ENCODE assay signal across 20 cellular contexts in genomic region chr21:42130447-42130846, GRCh38. TPM values are rescaled to one million over a fixed set of nuclear protein-coding genes. Genes with fewer than 3 reads are reported as not detected.
DNase-seq lines count a peak whose midpoint lies in the region; ATAC-seq, FAIRE-seq and TF ChIP-seq lines count a peak whose summit lies in the region.
"Had no signal": no experiment of that assay in that cellular context is flagged by ENCODE, and none has a peak within 500 bp of the region (broad histone marks: within the 10 kb centered on the region; RNA-seq: fewer than 3 reads in every experiment).

No MANE protein-coding gene starts in this region.

- 61% methylated on average over 6 of the region's 6 CpGs for WGBS in A549 (ENCODE audit: missing lambda C conversion rate)
- 80% methylated on average over 1 of the region's 6 CpGs; no CpG with 5 or more reads in 1 of the 2 experiments for WGBS in IMR-90 (ENCODE audit: extremely low coverage in 2 of 2, insufficient read length in 1 of 2), 2 experiments

- H3K36me3 Mint-ChIP-seq in WTC11 = no peaks in the 10 kb centered on the region
- H3K36me3 Mint-ChIP-seq: CD14-positive monocyte; CD4-positive, alpha-beta memory T cell; IgD-negative memory B cell had no signal

- DNase-seq in A549 (ENCODE audit: low read depth in 1 of 2, low spot score in 1 of 2) = no peak
- DNase-seq in IMR-90 = no peak
- no peak for DNase-seq in WTC11 (ENCODE audit: low spot score)
- peak; percentile 17 for DNase-seq in kidney
- DNase-seq in NAMALWA (ENCODE audit: low spot score) = no peak
- DNase-seq: CD4-positive, alpha-beta memory T cell; DMS79 treated with DMSO at 0.1 percent for 48 hours; EL; H7 had no signal

- H2BK20ac ChIP-seq in IMR-90 (ENCODE audit: low read depth, low read length) = no peak overlapping the region

- H3K36me3 ChIP-seq in IMR-90 (ENCODE audit: control insufficient read depth, insufficient read depth, low read length) (no peaks in the 10 kb centered on the region), kidney (ENCODE audit: control insufficient read depth in 1 of 2, insufficient read depth in 2 of 2, low read length in 2 of 2) (no peaks in the 10 kb centered on the region)
- H3K36me3 ChIP-seq: BLaER1 had no signal

- no peak overlapping the region for H3K18ac ChIP-seq in IMR-90 (ENCODE audit: low read depth, low read length)

- H4K20me1 ChIP-seq in IMR-90 (ENCODE audit: insufficient read depth, low read length) = no peaks in the 10 kb centered on the region
- H4K20me1 ChIP-seq: BLaER1 had no signal

- H3K4me2 ChIP-seq in A549 = no peak overlapping the region
- H3K4me2 ChIP-seq in IMR-90 (ENCODE audit: low read depth, low read length) = no peak overlapping the region
- H3K4me2 ChIP-seq: GM23338, KMS-11 had no signal

- H3K27ac ChIP-seq in A549 (no peak overlapping the region), IMR-90 (ENCODE audit: insufficient read depth, low read length) (no peak overlapping the region), kidney (ENCODE audit: low read depth in 2 of 2, low read length in 2 of 2) (no peak overlapping the region)
- H3K27ac ChIP-seq: 22Rv1, BLaER1, KMS-11 had no signal

- H4K91ac ChIP-seq in IMR-90 (ENCODE audit: insufficient read depth, low read depth, low read length) = no peak overlapping the region

- no peak overlapping the region for H3K56ac ChIP-seq in IMR-90 (ENCODE audit: extremely low read depth, insufficient read depth, low read length)

- peaks cover 34% of the 10 kb centered on the region for H3K27me3 ChIP-seq in IMR-90 (ENCODE audit: control insufficient read depth, insufficient read depth, low read length)
- H3K27me3 ChIP-seq: BLaER1 had no signal

- H3K9me1 ChIP-seq in IMR-90 (ENCODE audit: insufficient read depth, low read length) = no peaks in the 10 kb centered on the region

- H2AK5ac ChIP-seq in IMR-90 (ENCODE audit: low read depth, low read length) = no peak overlapping the region

- POLR2A ChIA-PET in A549 (lab: Yijun Ruan, JAX) (no interaction called here), IMR-90 (lab: Charles Lee; ENCODE audit: unreplicated experiment) (no interaction called here), WTC11 (lab: Charles Lee) (no interaction called here)

- TF ChIP-seq CTCF in A549 (IDR thresholded peaks at IDR 0.05) (no peak), IMR-90 (conservative IDR thresholded peaks at IDR 0.05; ENCODE audit: low read depth, low read length) (no peak), WTC11 (IDR thresholded peaks at IDR 0.05) (no peak), kidney (IDR thresholded peaks at IDR 0.05; ENCODE audit: borderline replicate concordance, extremely low read depth, insufficient read depth) (no peak)

- H2BK120ac ChIP-seq in IMR-90 (ENCODE audit: low read depth, low read length) = no peak overlapping the region

- no peaks in the 10 kb centered on the region for H3K79me1 ChIP-seq in IMR-90 (ENCODE audit: low read depth in 1 of 2, low read length in 2 of 2)

- no peaks in the 10 kb centered on the region for H3K4me1 Mint-ChIP-seq in WTC11
- H3K4me1 Mint-ChIP-seq: CD4-positive, alpha-beta memory T cell; GM23338 had no signal

- H2AFZ ChIP-seq in IMR-90 (replicated peaks; ENCODE audit: low read length, poor library complexity) = no peak overlapping the region
- H2AFZ ChIP-seq: GM23338 had no signal

- BruUV-seq in IMR-90 (replicated peaks; lab: Mats Ljungman, UMichigan) = no TSS peak

- H3K14ac ChIP-seq in IMR-90 (replicated peaks; ENCODE audit: low read depth, low read length) = no peak overlapping the region

- H2BK5ac ChIP-seq in IMR-90 (ENCODE audit: low read depth, low read length, poor library complexity, severe bottlenecking) = no peak overlapping the region

- CTCF ChIA-PET in A549 (lab: Yijun Ruan, JAX) = interaction anchor here (6.1 to 7.2 kb wide), 2 partner anchors 15 kb away, joined by 35 to 45 read pairs; no protein-coding TSS in a partner anchor
- CTCF ChIA-PET in IMR-90 (lab: Yijun Ruan, JAX) = interaction anchor here (0.6 kb wide), 1 partner anchor 237 kb away, joined by 3 read pairs; no protein-coding TSS in a partner anchor
- CTCF ChIA-PET in WTC11 (lab: Charles Lee) = interaction anchor here (0.9 to 5.6 kb wide), 3 partner anchors 14 to 251 kb away, joined by 3 to 40 read pairs (median 3); no protein-coding TSS in a partner anchor

- ATAC-seq in A549 (no peak), IMR-90 (ENCODE audit: low read depth) (no peak), WTC11 (no peak), GM19328 (IDR thresholded peaks at IDR 0.05; ENCODE audit: unreplicated experiment) (no peak), GM21515 (IDR thresholded peaks at IDR 0.05; ENCODE audit: unreplicated experiment) (no peak)
- ATAC-seq: GM23338 had no signal

- H3K9me3 ChIP-seq in A549 (no peaks in the 10 kb centered on the region), IMR-90 (ENCODE audit: control insufficient read depth, insufficient read depth, low read length) (no peaks in the 10 kb centered on the region), kidney (ENCODE audit: control insufficient read depth in 1 of 2, low read length in 2 of 2) (no peaks in the 10 kb centered on the region)
- H3K9me3 ChIP-seq: BLaER1 had no signal

- intact Hi-C loops in IMR-90 (cut with micrococcal nuclease) (no loop called here), kidney (cut with DNase I) (no loop called here)

- H3K4me1 ChIP-seq in A549 (no peaks in the 10 kb centered on the region), IMR-90 (ENCODE audit: control insufficient read depth, insufficient read depth, low read length) (peaks cover 2% of the 10 kb centered on the region; the same call in 1 of the 2 replicates), kidney (ENCODE audit: control insufficient read depth in 1 of 2, insufficient read depth in 1 of 2, low read depth in 1 of 2, low read length in 2 of 2) (no peaks in the 10 kb centered on the region)

- no peak overlapping the region for H3K23ac ChIP-seq in IMR-90 (ENCODE audit: low read depth, low read length)

- FAIRE-seq in A549 (lab: Jason Lieb, UNC) = no peak
- no peak for FAIRE-seq in kidney (lab: Jason Lieb, UNC)
- FAIRE-seq: G401.6, HTR-8/SVneo had no signal

- no peak overlapping the region for H3K9ac ChIP-seq in IMR-90 (ENCODE audit: low read depth, low read length)
- no peak overlapping the region for H3K9ac ChIP-seq in kidney (ENCODE audit: low read length in 2 of 2)
- H3K9ac ChIP-seq: BLaER1, KMS-11 had no signal

- no peak overlapping the region for H4K5ac ChIP-seq in IMR-90 (ENCODE audit: low read depth, low read length)

- no peak overlapping the region for H2BK15ac ChIP-seq in IMR-90 (ENCODE audit: low read depth, low read length)

- H4K8ac ChIP-seq in IMR-90 (ENCODE audit: low read depth in 2 of 2, low read length in 2 of 2) = no peak overlapping the region

- H3K4me3 Mint-ChIP-seq in WTC11 = no peak overlapping the region
- H3K4me3 Mint-ChIP-seq: CD14-positive monocyte; CD4-positive, alpha-beta memory T cell; GM23338; IgD-negative memory B cell had no signal

- dilution Hi-C loops in IMR-90 (cut with HindIII; ENCODE audit: low sequenced_read_pairs, unreplicated experiment) = no loop called here

- TF ChIP-seq POLR2A in A549 (IDR thresholded peaks at IDR 0.05; ENCODE audit: low read length) (no peak), IMR-90 (IDR thresholded peaks at IDR 0.05; ENCODE audit: low read depth, low read length) (no peak)

- no peak for TF ChIP-seq EP300 in A549 (IDR thresholded peaks at IDR 0.05)

- TF ChIP-seq RAD21 in A549 (conservative IDR thresholded peaks at IDR 0.05 in 1 of 2, IDR thresholded peaks at IDR 0.05 in 1 of 2) = no peak
- no peak for TF ChIP-seq RAD21 in IMR-90 (IDR thresholded peaks at IDR 0.05; ENCODE audit: low read length)

- in situ Hi-C loops in IMR-90 (cut with MboI; ENCODE audit: low sequenced_read_pairs) = no loop called here

- no peak overlapping the region for H2AK9ac ChIP-seq in IMR-90 (replicated peaks; ENCODE audit: low read depth, low read length, poor library complexity)

- no peaks in the 10 kb centered on the region for H3K27me3 Mint-ChIP-seq in WTC11 (ENCODE audit: low read depth)

- no peaks in the 10 kb centered on the region for H3K9me3 Mint-ChIP-seq in WTC11
- H3K9me3 Mint-ChIP-seq: CD14-positive monocyte; CD4-positive, alpha-beta memory T cell; GM23338; IgD-negative memory B cell had no signal

- no peak overlapping the region for H3K27ac Mint-ChIP-seq in WTC11
- H3K27ac Mint-ChIP-seq: CD14-positive monocyte; CD4-positive, alpha-beta memory T cell; GM23338; IgD-negative memory B cell had no signal

- no peak overlapping the region for H3K4me3 ChIP-seq in A549
- no peak overlapping the region for H3K4me3 ChIP-seq in IMR-90 (ENCODE audit: insufficient read depth, low read depth, low read length)
- no peak overlapping the region for H3K4me3 ChIP-seq in kidney (ENCODE audit: low read length in 2 of 2)
- H3K4me3 ChIP-seq: BLaER1, GM23338 had no signal

- H3K4ac ChIP-seq in IMR-90 (ENCODE audit: low read depth, low read length) = no peak overlapping the region

TF ChIP-seq in IMR-90, 13 proteins besides CTCF, POLR2A, EP300 and RAD21 (continues in another document):
- TF ChIP-seq FOS (IDR thresholded peaks at IDR 0.05; ENCODE audit: low read depth, low read length) = no peak

TF ChIP-seq in WTC11, 78 proteins besides CTCF, POLR2A, EP300 and RAD21 (continues in another document):
- TF ChIP-seq NFYB (CRISPR knock-in tag; conservative IDR thresholded peaks at IDR 0.05; ENCODE audit: low read depth) (peak; percentile 68), ZNF263 (CRISPR knock-in tag; IDR thresholded peaks at IDR 0.05; ENCODE audit: low read depth) (no peak)

RNA-seq across cellular contexts. Expression of gene UMODL1, which starts 59.3 kb away (rescaled TPM):
- polyA plus RNA-seq in A549 (2011; rRNA removed) (not detected in 2 replicates), A549 (2017; fragmentation: RNase III; extraction: RNeasy Plus Mini Kit Qiagen cat#74134 plus additional on column Dnase treatment) (not detected in 3 replicates), IMR-90 (2012; rRNA removed) (0.02 TPM in 1 of 2 replicates, not detected in the other), kidney (ENCODE audit: insufficient read depth, low read depth, low replicate concordance) (0.39 TPM)
- polyA plus RNA-seq in A549 (2012; cell fraction: cytosol; rRNA removed) = not detected in 2 replicates
- not detected in 2 replicates for polyA plus RNA-seq in A549 (2012; cell fraction: nucleus; rRNA removed)
- polyA minus RNA-seq in A549 (2011; rRNA and poly(A)+ RNA removed) = not detected in 2 replicates
- total RNA-seq in IMR-90 (2012; rRNA removed) (not detected in 2 replicates), WTC11 (2021) (0.11 TPM in 1 of 3 replicates, not detected in the others), kidney (not detected)
- 0.03 TPM in 1 of 2 replicates, not detected in the other for polyA plus RNA-seq in IMR-90 (2012; cell fraction: cytosol; rRNA removed)
- polyA plus RNA-seq in IMR-90 (2012; cell fraction: nucleus; rRNA removed; ENCODE audit: low replicate concordance) = 0.04 and 0.07 TPM in 2 replicates
- total RNA-seq: A673, GM23338 had no signal
- polyA plus RNA-seq: CD14-positive monocyte, GM23338 had no signal

Comparison
In these comparisons a context has a peak if more than half of its experiments do, and no peak if none do; other contexts are left out.
1. Of the 8 proteins assayed by ChIP-seq in both WTC11 and A549: peak only in WTC11: none; only in A549: none; in both: USF2; in neither: 7.